Comparison of ENCODE assay signal across 20 cellular contexts in the genomic region with DNA sequence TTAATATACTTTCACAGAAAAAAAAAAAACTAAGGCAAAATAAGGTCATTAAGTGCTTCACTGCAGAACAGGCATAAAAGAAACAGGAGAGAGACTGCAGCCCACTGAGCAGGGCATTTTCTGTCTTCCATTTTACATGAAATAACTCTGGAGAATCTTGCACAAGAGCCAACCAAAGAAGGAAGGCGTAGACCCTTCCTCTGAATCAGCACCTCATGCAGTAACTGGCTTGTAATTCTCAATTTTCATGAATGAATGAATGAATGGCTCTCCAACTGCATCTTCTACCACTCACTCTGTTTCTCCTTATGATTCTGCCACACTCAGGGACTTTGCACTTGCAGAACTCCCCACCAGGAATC.
A peak's percentile ranks its signal among the peaks of the same experiment; 100 is the strongest.
DNase-seq lines count a peak whose midpoint lies in the region; ATAC-seq and TF ChIP-seq lines count a peak whose summit lies in the region.
"Had no signal": no experiment of that assay in that cellular context is flagged by ENCODE, and none has a peak within 500 bp of the region (broad histone marks: within the 10 kb centered on the region; RNA-seq: fewer than 3 reads in every experiment).

No MANE protein-coding gene starts in this region.

- peaks cover 6% of the 10 kb centered on the region; the same call in 1 of the 2 replicates for H3K9me3 ChIP-seq in SJSA1 (replicated peaks)
- H3K9me3 ChIP-seq: BLaER1 had no signal

- no peak for ATAC-seq in central memory CD8-positive, alpha-beta T cell (replicated peaks; ENCODE audit: extremely low read depth, poor library complexity, severe bottlenecking)
- ATAC-seq in HG03439 (IDR thresholded peaks at IDR 0.05; ENCODE audit: unreplicated experiment): no peak
- ATAC-seq: GM12878 had no signal

- H3K27me3 Mint-ChIP-seq in central memory CD8-positive, alpha-beta T cell: peaks cover 7% of the 10 kb centered on the region
- H3K27me3 Mint-ChIP-seq: CD4-positive, alpha-beta T cell had no signal

- peaks cover 5% of the 10 kb centered on the region for H3K27me3 ChIP-seq in SJSA1 (replicated peaks)
- H3K27me3 ChIP-seq: BLaER1 had no signal

- TF ChIP-seq CTCF in C4-2B (conservative IDR thresholded peaks at IDR 0.05): no peak

- no peak overlapping the region for H3K4me3 ChIP-seq in SJSA1
- H3K4me3 ChIP-seq: BLaER1, GM12878 had no signal

- H3K4me3 Mint-ChIP-seq in central memory CD8-positive, alpha-beta T cell: no peak overlapping the region
- H3K4me3 Mint-ChIP-seq: B cell; CD14-positive monocyte; CD4-positive, alpha-beta T cell; CD8-positive, alpha-beta memory T cell had no signal

- H3K36me3 ChIP-seq in SJSA1: no peaks in the 10 kb centered on the region
- H3K36me3 ChIP-seq: BLaER1 had no signal

- H3K36me3 Mint-ChIP-seq in central memory CD8-positive, alpha-beta T cell (ENCODE audit: insufficient read depth): no peaks in the 10 kb centered on the region
- H3K36me3 Mint-ChIP-seq: CD14-positive monocyte; CD8-positive, alpha-beta memory T cell had no signal

- no peaks in the 10 kb centered on the region for H3K9me3 Mint-ChIP-seq in central memory CD8-positive, alpha-beta T cell
- H3K9me3 Mint-ChIP-seq: CD4-positive, alpha-beta T cell had no signal

- peak overlapping the region; percentile 17 for H3K27ac Mint-ChIP-seq in central memory CD8-positive, alpha-beta T cell (ENCODE audit: low read depth)
- H3K27ac Mint-ChIP-seq: B cell; CD14-positive monocyte; CD4-positive, alpha-beta T cell; CD8-positive, alpha-beta memory T cell had no signal

- peaks cover 2% of the 10 kb centered on the region; the same call in 1 of the 2 replicates for H3K4me1 ChIP-seq in SJSA1 (replicated peaks)
- H3K4me1 ChIP-seq: BLaER1 had no signal

- DNase-seq in SJSA1 (ENCODE audit: low read depth in 1 of 2, low spot score in 2 of 2) (peak; percentile 62 to 67), HuH-7 (ENCODE audit: low spot score) (no peak), NCI-H748 treated with DMSO at 0.1 percent for 48 hours (lab: John Stamatoyannopoulos, UW) (no peak)
- DNase-seq in central memory CD8-positive, alpha-beta T cell (ENCODE audit: low spot score in 2 of 2): no peak
- DNase-seq: CD4-positive, alpha-beta T cell; CD8-positive, alpha-beta memory T cell; DMS 273 treated with DMSO at 0.1 percent for 48 hours; DMS79; EL; GDM1; GOT3; H7; HCEC 1CT had no signal

- H3K27ac ChIP-seq in C4-2B (peak overlapping the region; percentile 51; the same call in 1 of the 2 replicates), SJSA1 (no peak overlapping the region)
- H3K27ac ChIP-seq: 22Rv1, BLaER1 had no signal

- no peaks in the 10 kb centered on the region for H3K4me1 Mint-ChIP-seq in central memory CD8-positive, alpha-beta T cell
- H3K4me1 Mint-ChIP-seq: B cell; CD14-positive monocyte; CD8-positive, alpha-beta memory T cell had no signal

Comparison
In these comparisons a context has a peak if more than half of its experiments do, and no peak if none do; other contexts are left out.
1. DNase-seq: peak in SJSA1 (2 of 2); none in central memory CD8-positive, alpha-beta T cell (0 of 2), HuH-7 (single experiment) and NCI-H748 treated with DMSO at 0.1 percent for 48 hours (single experiment).